Comparison of ENCODE assay signal across 8 cellular contexts in the genomic region with DNA sequence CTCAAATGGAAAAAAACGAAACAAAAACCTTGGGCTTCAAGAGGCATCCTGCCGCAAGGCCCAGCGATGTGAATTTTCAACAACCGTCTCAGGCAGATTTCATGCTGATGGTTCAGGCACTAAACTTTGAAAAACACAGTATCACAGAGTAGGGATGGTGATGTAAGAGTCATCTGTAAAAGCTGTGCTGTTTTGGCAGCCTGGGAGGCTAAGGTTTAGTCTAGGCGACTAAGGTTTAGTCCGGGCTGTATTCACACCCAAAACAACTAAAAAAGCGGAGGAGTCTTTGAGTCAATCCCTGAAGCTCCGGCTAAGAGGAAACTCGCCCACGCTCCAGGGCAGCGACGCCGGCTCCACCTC. TPM values are rescaled to one million over a fixed set of nuclear protein-coding genes. Genes with fewer than 3 reads are reported as not detected.
DNase-seq lines count a peak whose midpoint lies in the region; ATAC-seq, FAIRE-seq and TF ChIP-seq lines count a peak whose summit lies in the region.

No MANE protein-coding gene starts in this region.

- H3K36me3 ChIP-seq in HUES48 (ENCODE audit: control insufficient read depth, insufficient read depth, low read length) (peaks cover 18% of the 10 kb centered on the region), bronchial epithelial cell (ENCODE audit: control insufficient read depth, insufficient read depth, low read length) (no peaks in the 10 kb centered on the region)

- FAIRE-seq in A549 (lab: Jason Lieb, UNC) (no peak), bronchial epithelial cell (lab: Jason Lieb, UNC) (no peak)

- 20% methylated on average over 13 of the region's 13 CpGs for WGBS in A549 (ENCODE audit: missing lambda C conversion rate)

- peak overlapping the region; percentile 73 for H3K9ac ChIP-seq in HUES48 (ENCODE audit: low read depth, low read length)

- H3K4me3 ChIP-seq in A549 = peak overlapping the region; percentile 87
- H3K4me3 ChIP-seq in HUES48 (ENCODE audit: low read depth, low read length) = peak overlapping the region; percentile 92
- peak overlapping the region; percentile 79 for H3K4me3 ChIP-seq in bronchial epithelial cell (ENCODE audit: low read depth, low read length)
- peak overlapping the region; percentile 67 for H3K4me3 ChIP-seq in mononuclear cell (ENCODE audit: low read length)

- CTCF ChIA-PET in A549 (lab: Yijun Ruan, JAX) = interaction anchor here (0.7 to 2.1 kb wide), 7 partner anchors 14 to 1232 kb away, joined by 3 to 8 read pairs (median 4); no protein-coding TSS in a partner anchor

- H3K27me3 ChIP-seq in HUES48 (ENCODE audit: control insufficient read depth, insufficient read depth, low read length) = no peaks in the 10 kb centered on the region
- no peaks in the 10 kb centered on the region for H3K27me3 ChIP-seq in bronchial epithelial cell (ENCODE audit: control insufficient read depth, insufficient read depth, low read length)
- H3K27me3 ChIP-seq in mononuclear cell (ENCODE audit: insufficient read depth, low read length) = no peaks in the 10 kb centered on the region

- DNase-seq in A549 (ENCODE audit: low read depth in 1 of 2, low spot score in 1 of 2) (no peak), bronchial epithelial cell (ENCODE audit: low read depth) (no peak), A172 (ENCODE audit: low spot score) (no peak), NCI-H1436 (lab: John Stamatoyannopoulos, UW) (no peak)

- no peak for TF ChIP-seq EP300 in A549 (IDR thresholded peaks at IDR 0.05)

- H3K4me1 ChIP-seq in A549 = peaks cover 41% of the 10 kb centered on the region
- peaks cover 26% of the 10 kb centered on the region for H3K4me1 ChIP-seq in HUES48 (ENCODE audit: control insufficient read depth, insufficient read depth, low read length)
- H3K4me1 ChIP-seq in mononuclear cell (ENCODE audit: insufficient read depth, low read length) = peaks cover 16% of the 10 kb centered on the region

- TF ChIP-seq CTCF in A549 (IDR thresholded peaks at IDR 0.05) (no peak), bronchial epithelial cell (IDR thresholded peaks at IDR 0.05; ENCODE audit: insufficient read depth, low read length, severe bottlenecking) (no peak)

- no peak for TF ChIP-seq RAD21 in A549 (conservative IDR thresholded peaks at IDR 0.05 in 1 of 2, IDR thresholded peaks at IDR 0.05 in 1 of 2)

- no peak for TF ChIP-seq POLR2A in A549 (IDR thresholded peaks at IDR 0.05; ENCODE audit: low read length)

- H3K4me2 ChIP-seq in A549 = peak overlapping the region; percentile 97

- peak overlapping the region; percentile 86 to 90 for H3K27ac ChIP-seq in A549
- peak overlapping the region; percentile 85 for H3K27ac ChIP-seq in HUES48 (ENCODE audit: low read depth, low read length)

- no peak for ATAC-seq in A549
- ATAC-seq in HG02678 (IDR thresholded peaks at IDR 0.05; ENCODE audit: unreplicated experiment) = no peak
- ATAC-seq in GM21423 (IDR thresholded peaks at IDR 0.05; ENCODE audit: unreplicated experiment) = no peak

- H3K9me3 ChIP-seq in A549 (no peaks in the 10 kb centered on the region), HUES48 (ENCODE audit: control insufficient read depth, insufficient read depth, low read length) (no peaks in the 10 kb centered on the region), mononuclear cell (ENCODE audit: low read depth, low read length) (no peaks in the 10 kb centered on the region)

- POLR2A ChIA-PET in A549 (lab: Yijun Ruan, JAX) = interaction anchor here (0.6 to 1.5 kb wide), 4 partner anchors 9 to 314 kb away, joined by 3 to 6 read pairs (median 4); no protein-coding TSS in a partner anchor

TF ChIP-seq in A549, 52 proteins besides CTCF, POLR2A, EP300 and RAD21:
- TF ChIP-seq MAZ (IDR thresholded peaks at IDR 0.05; ENCODE audit: borderline replicate concordance, low read depth, low read length) (no peak), BHLHE40 (IDR thresholded peaks at IDR 0.05; ENCODE audit: low read depth, low read length) (no peak), RCOR1 (IDR thresholded peaks at IDR 0.05; ENCODE audit: low read depth, low read length) (no peak), KDM5A (IDR thresholded peaks at IDR 0.05) (no peak), ESRRA (IDR thresholded peaks at IDR 0.05; ENCODE audit: borderline replicate concordance, low read length) (no peak), RNF2 (IDR thresholded peaks at IDR 0.05; ENCODE audit: borderline replicate concordance, low read depth) (no peak), ZC3H11A (IDR thresholded peaks at IDR 0.05) (no peak), CHD4 (IDR thresholded peaks at IDR 0.05; ENCODE audit: borderline replicate concordance) (no peak)
- TF ChIP-seq, protein P1, sequence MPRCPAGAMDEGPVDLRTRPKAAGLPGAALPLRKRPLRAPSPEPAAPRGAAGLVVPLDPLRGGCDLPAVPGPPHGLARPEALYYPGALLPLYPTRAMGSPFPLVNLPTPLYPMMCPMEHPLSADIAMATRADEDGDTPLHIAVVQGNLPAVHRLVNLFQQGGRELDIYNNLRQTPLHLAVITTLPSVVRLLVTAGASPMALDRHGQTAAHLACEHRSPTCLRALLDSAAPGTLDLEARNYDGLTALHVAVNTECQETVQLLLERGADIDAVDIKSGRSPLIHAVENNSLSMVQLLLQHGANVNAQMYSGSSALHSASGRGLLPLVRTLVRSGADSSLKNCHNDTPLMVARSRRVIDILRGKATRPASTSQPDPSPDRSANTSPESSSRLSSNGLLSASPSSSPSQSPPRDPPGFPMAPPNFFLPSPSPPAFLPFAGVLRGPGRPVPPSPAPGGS (IDR thresholded peaks at IDR 0.05) = no peak

RNA-seq across cellular contexts. Expression of a gene that starts 0.4 kb away (rescaled TPM):
- polyA plus RNA-seq in A549 (2011; rRNA removed) (26.9 and 28.4 TPM in 2 replicates), A549 (2017; fragmentation: RNase III; extraction: RNeasy Plus Mini Kit Qiagen cat#74134 plus additional on column Dnase treatment) (29.5 to 32.5 TPM (median 31.4 TPM) in 3 replicates)
- polyA plus RNA-seq in A549 (2012; cell fraction: cytosol; rRNA removed) = 13.7 and 16.6 TPM in 2 replicates
- 17.2 and 31.9 TPM in 2 replicates for polyA plus RNA-seq in A549 (2012; cell fraction: nucleus; rRNA removed)
- polyA minus RNA-seq in A549 (2011; rRNA and poly(A)+ RNA removed) = 4.1 and 4.9 TPM in 2 replicates
- total RNA-seq in bronchial epithelial cell (11.8 and 12.1 TPM in 2 replicates), mononuclear cell (1.5 TPM)
- total RNA-seq in A172 (2014; rRNA removed; shearing (Covaris generic)) = 42.9 and 49.1 TPM in 2 replicates
